8 cellular contexts compared by ENCODE assay signal in genomic region chr1:165257969-165258459, GRCh38.
DNase-seq lines count a peak whose midpoint lies in the region; ATAC-seq and TF ChIP-seq lines count a peak whose summit lies in the region.

No MANE protein-coding gene starts in this region.

- no peaks in the 10 kb centered on the region for H3K9me3 ChIP-seq in breast epithelium

- intact Hi-C loops in breast epithelium (cut with DNase I; ENCODE audit: low total_unique reads) = loop anchor here (1.0 kb wide), 1 partner anchor 9 kb away; no protein-coding TSS in a partner anchor

- H3K27me3 ChIP-seq in breast epithelium = no peaks in the 10 kb centered on the region

- DNase-seq in DMS79 treated with DMSO at 0.1 percent for 48 hours (lab: John Stamatoyannopoulos, UW) = peak; percentile 85
- peak; percentile 20 for DNase-seq in LoVo (ENCODE audit: low spot score)
- peak; percentile 66 for DNase-seq in RKO (ENCODE audit: low spot score)
- DNase-seq in breast epithelium (ENCODE audit: low spot score in 2 of 2) = peak; percentile 39 to 68
- DNase-seq in kidney glomerular epithelial cell (lab: John Stamatoyannopoulos, UW) = peak; percentile 59
- DNase-seq in stimulated activated CD8-positive, alpha-beta memory T cell treated with anti-CD3 and anti-CD28 coated beads, Interleukin-7, amount 100 ng/mL, for 24 hours (ENCODE audit: low read depth) = peak; percentile 5
- no peak for DNase-seq in activated gamma-delta T cell treated with Interleukin-2 at 50 U/mL for 16 hours

- TF ChIP-seq CTCF in breast epithelium (IDR thresholded peaks at IDR 0.05) = peak in 2 of 3 donors; percentile 53 to 65

- peak; percentile 81 for ATAC-seq in GM21526 (IDR thresholded peaks at IDR 0.05; ENCODE audit: low FRiP score, unreplicated experiment)

- no peak for TF ChIP-seq POLR2A in breast epithelium (IDR thresholded peaks at IDR 0.05)

- no peak overlapping the region for H3K27ac ChIP-seq in breast epithelium

- no peak overlapping the region for H3K4me3 ChIP-seq in breast epithelium

- no peaks in the 10 kb centered on the region for H3K4me1 ChIP-seq in breast epithelium

- H3K36me3 ChIP-seq in breast epithelium = no peaks in the 10 kb centered on the region
